Comparison of ENCODE assay signal across 26 cellular contexts in the genomic region with DNA sequence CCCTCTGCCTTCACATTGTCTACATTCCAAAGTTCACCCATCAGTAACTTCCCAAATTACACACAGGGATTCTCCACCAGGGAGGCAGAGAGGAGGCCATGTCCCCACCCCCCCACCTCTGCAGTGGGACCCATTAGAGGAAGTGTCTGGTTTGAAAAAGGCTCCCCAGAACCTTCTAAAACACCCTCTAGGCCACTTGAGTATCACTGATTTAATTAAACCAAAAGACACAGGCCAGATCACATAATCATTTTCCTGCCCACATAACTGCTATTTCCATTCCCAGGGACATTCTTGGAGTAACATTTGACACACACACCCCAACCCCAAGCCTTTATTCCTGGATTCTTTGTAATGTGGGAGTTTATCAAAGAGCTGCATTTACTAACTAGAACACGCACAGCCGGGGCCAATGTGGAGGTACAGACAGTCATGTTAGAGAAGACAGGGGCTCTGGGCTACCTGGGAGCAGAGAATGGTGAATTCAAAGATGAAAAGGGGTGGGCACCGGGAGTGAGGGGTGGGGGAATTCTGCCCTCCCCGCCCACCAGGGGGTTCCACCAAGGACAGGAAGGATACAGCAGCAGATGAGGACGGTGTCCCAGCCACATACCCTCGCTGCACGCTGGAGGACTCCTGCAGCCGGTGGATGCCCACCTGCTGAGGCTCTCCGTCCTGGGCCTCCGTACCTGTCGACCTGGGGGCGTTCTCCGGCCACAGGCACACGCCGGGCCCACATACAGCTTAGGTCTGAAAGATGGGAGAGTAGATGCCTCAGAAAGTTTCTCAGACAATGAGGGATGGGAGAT.
A peak's percentile ranks its signal among the peaks of the same experiment; 100 is the strongest.
DNase-seq lines count a peak whose midpoint lies in the region; ATAC-seq lines count a peak whose summit lies in the region.
"Had no signal": no experiment of that assay in that cellular context is flagged by ENCODE, and none has a peak within 500 bp of the region (broad histone marks: within the 10 kb centered on the region; RNA-seq: fewer than 3 reads in every experiment).

No MANE protein-coding gene starts in this region.

- no peak for ATAC-seq in HG02973 (IDR thresholded peaks at IDR 0.05; ENCODE audit: unreplicated experiment)
- ATAC-seq: A549; activated CD8-positive, alpha-beta T cell treated with anti-CD3 and anti-CD28 coated beads, Interleukin-2, amount 10 ng/mL, durations not matched to agents 7 days and 5 days; activated T-helper 17 cell treated with anti-CD3 and anti-CD28 coated beads, Interleukin-2, amount 50 U/mL, for 72 hours; naive thymus-derived CD8-positive, alpha-beta T cell; PC-3 had no signal

- H2AFZ ChIP-seq in neuronal stem cell (ENCODE audit: low read length): no peak overlapping the region

- peak overlapping the region; percentile 55 for H3K18ac ChIP-seq in neuronal stem cell (ENCODE audit: low read length)

- H3K4me1 ChIP-seq in BLaER1 (peaks cover 15% of the 10 kb centered on the region), HUES6 (ENCODE audit: control insufficient read depth, insufficient read depth, low read length) (peaks cover 57% of the 10 kb centered on the region), neuronal stem cell (ENCODE audit: control insufficient read depth in 2 of 2, insufficient read depth in 1 of 2, low read depth in 1 of 2, low read length in 2 of 2) (peaks cover 3 to 12% of the 10 kb centered on the region in 2 donors)
- H3K4me1 ChIP-seq: testis, vagina had no signal

- no peaks in the 10 kb centered on the region for H3K36me3 ChIP-seq in BLaER1
- H3K36me3 ChIP-seq in HUES6 (ENCODE audit: control insufficient read depth, insufficient read depth, low read length): no peaks in the 10 kb centered on the region
- no peaks in the 10 kb centered on the region for H3K36me3 ChIP-seq in neuronal stem cell (replicated peaks in 1 of 2; ENCODE audit: control insufficient read depth in 2 of 2, insufficient read depth in 2 of 2, low read length in 2 of 2)
- H3K36me3 ChIP-seq: vagina had no signal

- no peak overlapping the region for H2BK120ac ChIP-seq in neuronal stem cell (ENCODE audit: low read depth, low read length)

- H3K14ac ChIP-seq in neuronal stem cell (ENCODE audit: low read length): no peak overlapping the region

- no peak overlapping the region for H4K91ac ChIP-seq in neuronal stem cell (ENCODE audit: low read depth, low read length, poor library complexity)

- no CpG with 5 or more reads among the region's 15 CpGs for WGBS in neuronal stem cell (ENCODE audit: extremely low coverage in 2 of 2, insufficient read length in 2 of 2, insufficient replicate concordance in 1 of 2), 2 donors

- H3K4me3 ChIP-seq in BLaER1 (no peak overlapping the region), HUES6 (ENCODE audit: low read depth, low read length) (no peak overlapping the region), neuronal stem cell (ENCODE audit: low read length in 2 of 2) (no peak overlapping the region)
- H3K4me3 ChIP-seq: A549, testis, vagina had no signal

- H2BK15ac ChIP-seq in neuronal stem cell (ENCODE audit: low read length): no peak overlapping the region

- H3K9ac ChIP-seq in BLaER1: no peak overlapping the region
- no peak overlapping the region for H3K9ac ChIP-seq in HUES6 (ENCODE audit: low read length)
- H3K9ac ChIP-seq in neuronal stem cell (ENCODE audit: low read depth, low read length, poor library complexity): no peak overlapping the region

- H3K27me3 ChIP-seq in BLaER1: no peaks in the 10 kb centered on the region
- H3K27me3 ChIP-seq in HUES6 (ENCODE audit: control insufficient read depth, insufficient read depth, low read length): no peaks in the 10 kb centered on the region
- peaks cover 0 to 2% (median 0%) of the 10 kb centered on the region in 3 experiments for H3K27me3 ChIP-seq in neuronal stem cell (ENCODE audit: control insufficient read depth in 3 of 3, insufficient read depth in 3 of 3, low read depth in 1 of 3, low read length in 3 of 3)
- H3K27me3 ChIP-seq: testis had no signal

- H3K9me3 ChIP-seq in BLaER1 (no peaks in the 10 kb centered on the region), HUES6 (ENCODE audit: control insufficient read depth, insufficient read depth, low read depth, low read length) (no peaks in the 10 kb centered on the region), neuronal stem cell (replicated peaks in 1 of 2; ENCODE audit: control insufficient read depth in 2 of 2, insufficient read depth in 1 of 2, low read depth in 1 of 2, low read length in 2 of 2) (no peaks in the 10 kb centered on the region)
- H3K9me3 ChIP-seq: A549, testis, vagina had no signal

- no peaks in the 10 kb centered on the region for H3K79me1 ChIP-seq in neuronal stem cell (ENCODE audit: low read depth, low read length)

- H3K4ac ChIP-seq in neuronal stem cell (ENCODE audit: low read length): no peak overlapping the region

- no peak overlapping the region for H4K8ac ChIP-seq in neuronal stem cell (ENCODE audit: low read depth, low read length)

- H4K20me1 ChIP-seq in BLaER1: no peaks in the 10 kb centered on the region

- DNase-seq in glomerular visceral epithelial cell (ENCODE audit: extremely low spot score): peak; percentile 24
- DNase-seq in neuronal stem cell (ENCODE audit: low spot score): no peak
- no peak for DNase-seq in RKO (ENCODE audit: low spot score)
- no peak for DNase-seq in middle frontal gyrus (ENCODE audit: extremely low spot score, low spot score)
- no peak for DNase-seq in SIG-M5 treated with dmso at 0.1 percent for 504 hours (lab: John Stamatoyannopoulos, UW; ENCODE audit: unreplicated experiment)
- DNase-seq: activated CD8-positive, alpha-beta T cell treated with anti-CD3 and anti-CD28 coated beads, Interleukin-2, amount 10 ng/mL, durations not matched to agents 7 days and 5 days; activated naive CD4-positive, alpha-beta T cell treated with anti-CD3 and anti-CD28 coated beads, Interleukin-2, amount 50 U/mL, for 16 hours; CD4-positive, alpha-beta T cell; effector CD4-positive, alpha-beta T cell; GOT3; left ventricle myocardium superior; MV-4-11; naive thymus-derived CD8-positive, alpha-beta T cell; NCI-H146; NCI-H226; NCI-H69; occipital lobe; PC-3; stimulated activated naive CD4-positive, alpha-beta T cell treated with Interleukin-2 at 50 U/mL for 16 hours; testis had no signal

- no peak overlapping the region for H2AK5ac ChIP-seq in neuronal stem cell (ENCODE audit: low read depth, low read length)

- H3K27ac ChIP-seq in BLaER1: no peak overlapping the region
- peak overlapping the region; percentile 17; the same call in 1 of the 2 replicates for H3K27ac ChIP-seq in HUES6 (ENCODE audit: low read depth, low read length)
- H3K27ac ChIP-seq in neuronal stem cell (replicated peaks; ENCODE audit: low read length): no peak overlapping the region
- H3K27ac ChIP-seq: A549, testis, vagina had no signal

- H3K23ac ChIP-seq in neuronal stem cell (ENCODE audit: low read depth, low read length, poor library complexity): no peak overlapping the region

- no peak overlapping the region for H2BK5ac ChIP-seq in neuronal stem cell (ENCODE audit: low read length)

- H3K4me2 ChIP-seq in BLaER1 (peak overlapping the region; percentile 47; the same call in 1 of the 2 replicates), neuronal stem cell (ENCODE audit: insufficient read depth, low read length, poor library complexity, severe bottlenecking) (no peak overlapping the region)
- H3K4me2 ChIP-seq: A549 had no signal

- no peak overlapping the region for H2BK12ac ChIP-seq in neuronal stem cell (ENCODE audit: low read length)
